8 cellular contexts compared by ENCODE assay signal in genomic region chr21:45102391-45102932, GRCh38. TPM values are rescaled to one million over a fixed set of nuclear protein-coding genes. Genes with fewer than 3 reads are reported as not detected.
A peak's percentile ranks its signal among the peaks of the same experiment; 100 is the strongest.
DNase-seq lines count a peak whose midpoint lies in the region; ATAC-seq, FAIRE-seq and TF ChIP-seq lines count a peak whose summit lies in the region.

No MANE protein-coding gene starts in this region.

- H2BK12ac ChIP-seq in H1 (ENCODE audit: low read depth, low read length) = no peak overlapping the region; the same call in 1 of the 2 replicates

- H3K36me3 ChIP-seq in DOHH2 (ENCODE audit: control insufficient read depth, low read length) (no peaks in the 10 kb centered on the region), H1 (ENCODE audit: control insufficient read depth in 2 of 4, insufficient read depth in 4 of 4, low read length in 3 of 4) (no peaks in the 10 kb centered on the region), pancreas (no peaks in the 10 kb centered on the region)

- TF ChIP-seq POLR2A in H1 (IDR thresholded peaks at IDR 0.05; ENCODE audit: control extremely low read depth in 1 of 2, low read depth in 2 of 2, low read length in 2 of 2) = no peak

- no peak overlapping the region for H2BK20ac ChIP-seq in H1 (ENCODE audit: low read length)

- POLR2A ChIA-PET in H1 (lab: Charles Lee; ENCODE audit: partially characterized antibody) = no interaction called here

- no peak overlapping the region for H3K9ac ChIP-seq in H1 (replicated peaks in 1 of 4; ENCODE audit: extremely low read depth in 1 of 4, low read depth in 3 of 4, low read length in 3 of 4)

- TF ChIP-seq CTCF in DOHH2 (IDR thresholded peaks at IDR 0.05; ENCODE audit: low read depth, low read length, poor library complexity, severe bottlenecking) (peak; percentile 44), H1 (IDR thresholded peaks at IDR 0.05; ENCODE audit: control extremely low read depth in 1 of 3, insufficient read depth in 1 of 3, low read depth in 1 of 3, low read length in 3 of 3) (peak in 1 of 3 experiments; percentile 17; a peak in 1 of 4 replicates), pancreas (IDR thresholded peaks at IDR 0.05) (peak in 3 of 4 donors; percentile 4 to 17 (median 15))

- no peak overlapping the region for H2BK120ac ChIP-seq in H1 (replicated peaks; ENCODE audit: low read depth, low read length)

- TF ChIP-seq RAD21 in H1 (IDR thresholded peaks at IDR 0.05 in 1 of 2, conservative IDR thresholded peaks at IDR 0.05 in 1 of 2; ENCODE audit: low read depth in 2 of 2, low read length in 2 of 2) = no peak; a peak in 1 of 4 replicates

- H2AFZ ChIP-seq in H1 (ENCODE audit: low read length) = no peak overlapping the region

- H3K4me3 ChIP-seq in DOHH2 (ENCODE audit: low read length) (no peak overlapping the region), H1 (ENCODE audit: extremely low read depth in 1 of 4, insufficient read depth in 2 of 4, low read depth in 3 of 4, low read length in 4 of 4) (no peak overlapping the region), pancreas (no peak overlapping the region)

- H3F3A ChIP-seq in DOHH2 (ENCODE audit: control insufficient read depth, insufficient read depth) = no peaks in the 10 kb centered on the region

- no peak overlapping the region for H2BK5ac ChIP-seq in H1 (ENCODE audit: low read depth, low read length)

- ATAC-seq in pancreas (peak in 3 of 4 donors; percentile 45 to 68 (median 59)), GM21619 (IDR thresholded peaks at IDR 0.05; ENCODE audit: unreplicated experiment) (no peak)

- intact Hi-C loops in pancreas (cut with DNase I) = no loop called here

- H3K14ac ChIP-seq in H1 (ENCODE audit: insufficient read length) = no peak overlapping the region

- H3K56ac ChIP-seq in H1 (replicated peaks; ENCODE audit: insufficient read length, low read depth, low read length) = no peak overlapping the region

- H2BK15ac ChIP-seq in H1 (ENCODE audit: low read length) = no peak overlapping the region

- no peak for FAIRE-seq in H1 (lab: Jason Lieb, UNC)
- no peak for FAIRE-seq in pancreas (lab: Jason Lieb, UNC)

- no peak overlapping the region for H2AK5ac ChIP-seq in H1 (ENCODE audit: low read depth, low read length)

- TF ChIP-seq EP300 in H1 (IDR thresholded peaks at IDR 0.05; ENCODE audit: borderline replicate concordance in 1 of 2, low read depth in 2 of 2, low read length in 2 of 2) = no peak

- H3K9me3 ChIP-seq in DOHH2 (ENCODE audit: control insufficient read depth, insufficient read depth, low read length) (no peaks in the 10 kb centered on the region), H1 (ENCODE audit: insufficient read depth in 2 of 2, low read depth in 1 of 2, low read length in 1 of 2) (no peaks in the 10 kb centered on the region), pancreas (no peaks in the 10 kb centered on the region)

- H4K91ac ChIP-seq in H1 (replicated peaks; ENCODE audit: insufficient read length, low read length) = peak overlapping the region; percentile 71

- H3K27ac ChIP-seq in DOHH2 (ENCODE audit: low read depth, low read length) (no peak overlapping the region), H1 (ENCODE audit: low read depth, low read length) (no peak overlapping the region), pancreas (no peak overlapping the region)

- peaks cover 2% of the 10 kb centered on the region; the same call in 1 of the 2 replicates for H3K79me1 ChIP-seq in H1 (ENCODE audit: low read depth, low read length)

- no peak overlapping the region for H3K4ac ChIP-seq in H1 (replicated peaks; ENCODE audit: insufficient read length, low read depth, low read length)

- 77% methylated on average over 2 of the region's 2 CpGs; no CpG with 5 or more reads in 1 of the 2 experiments for WGBS in H1 (ENCODE audit: extremely low coverage in 1 of 2, insufficient coverage in 1 of 2, insufficient read length in 1 of 2, insufficient replicate concordance in 2 of 2, low coverage in 1 of 2, low lambda C conversion rate in 2 of 2, missing lambda C conversion rate in 1 of 2), 2 experiments
- 45 to 46% methylated on average over 2 of the region's 2 CpGs for WGBS in pancreas, 2 donors

- H3K4me1 ChIP-seq in DOHH2 (ENCODE audit: control insufficient read depth, low read length) (peaks cover 35% of the 10 kb centered on the region), H1 (replicated peaks in 1 of 4; ENCODE audit: control insufficient read depth in 3 of 4, insufficient read depth in 4 of 4, low read length in 3 of 4) (no peaks in the 10 kb centered on the region), pancreas (peaks cover 0 to 12% (median 7%) of the 10 kb centered on the region in 3 donors)

- H4K5ac ChIP-seq in H1 (ENCODE audit: insufficient read length, low read depth, low read length) = no peak overlapping the region

- no peak overlapping the region for H3K23ac ChIP-seq in H1 (ENCODE audit: insufficient read length)

- peak; percentile 28 for DNase-seq in NAMALWA (ENCODE audit: low spot score)
- DNase-seq in H1 (ENCODE audit: low read depth in 1 of 2, low spot score in 2 of 2) = no peak
- no peak for DNase-seq in pancreas
- no peak for DNase-seq in stimulated activated CD4-positive, alpha-beta T cell treated with anti-CD3 and anti-CD28 coated beads, Interleukin-1b, Interleukin-23, amount 100 ng/mL, for 48 hours
- no peak for DNase-seq in NCI-H2107 treated with DMSO at 0.1 percent for 48 hours (lab: John Stamatoyannopoulos, UW; ENCODE audit: unreplicated experiment)
- DNase-seq in cerebellum (ENCODE audit: low spot score) = no peak

- no peaks in the 10 kb centered on the region for H3K9me2 ChIP-seq in DOHH2 (replicated peaks; ENCODE audit: control insufficient read depth, low read length)

- no peak overlapping the region for H3K18ac ChIP-seq in H1 (ENCODE audit: extremely low read depth, low read length)

- H4K20me1 ChIP-seq in DOHH2 (ENCODE audit: control insufficient read depth, insufficient read depth, low read depth, low read length) (peaks cover 21% of the 10 kb centered on the region), H1 (replicated peaks in 1 of 2; ENCODE audit: control insufficient read depth in 1 of 2, insufficient read depth in 2 of 2, low read length in 2 of 2) (peaks cover 0 to 9% of the 10 kb centered on the region in 2 experiments)

- no peak overlapping the region for H3K4me2 ChIP-seq in DOHH2 (ENCODE audit: low read length)
- no peak overlapping the region for H3K4me2 ChIP-seq in H1 (ENCODE audit: insufficient read depth in 1 of 2, low read depth in 2 of 2, low read length in 2 of 2)

- CTCF ChIA-PET in H1 (lab: Charles Lee; ENCODE audit: partially characterized antibody) = interaction anchor here (0.6 to 9.5 kb wide), 14 partner anchors 9 to 187 kb away, joined by 3 to 99 read pairs (median 4); no protein-coding TSS in a partner anchor

- H4K8ac ChIP-seq in H1 (ENCODE audit: extremely low read depth, insufficient read depth, low read length) = no peak overlapping the region

- H3K23me2 ChIP-seq in H1 (ENCODE audit: low read depth, low read length) = no peaks in the 10 kb centered on the region; the same call in 1 of the 2 replicates

- H3K27me3 ChIP-seq in DOHH2 (ENCODE audit: control insufficient read depth, low read length) (peaks cover 95% of the 10 kb centered on the region), H1 (replicated peaks in 1 of 4; ENCODE audit: control insufficient read depth in 3 of 4, extremely low read depth in 1 of 4, insufficient read depth in 3 of 4, low read length in 3 of 4) (no peaks in the 10 kb centered on the region), pancreas (no peaks in the 10 kb centered on the region)

- H3K79me2 ChIP-seq in DOHH2 (ENCODE audit: control insufficient read depth, low read length) = no peaks in the 10 kb centered on the region
- H3K79me2 ChIP-seq in H1 (ENCODE audit: control insufficient read depth in 1 of 2, insufficient read depth in 2 of 2, low read length in 2 of 2) = no peaks in the 10 kb centered on the region

TF ChIP-seq in H1, 55 proteins besides CTCF, POLR2A, EP300 and RAD21 (continues in another document):
- TF ChIP-seq JUN (IDR thresholded peaks at IDR 0.05; ENCODE audit: low read depth, low read length) = no peak
- TF ChIP-seq TBP (IDR thresholded peaks at IDR 0.05; ENCODE audit: low read depth, low read length) = no peak
- TF ChIP-seq NANOG (IDR thresholded peaks at IDR 0.05; ENCODE audit: insufficient read depth, low read depth, low read length, poor library complexity, severe bottlenecking) = no peak
- no peak for TF ChIP-seq TEAD4 (IDR thresholded peaks at IDR 0.05; ENCODE audit: low read depth, low read length)
- TF ChIP-seq TAF1 (IDR thresholded peaks at IDR 0.05; ENCODE audit: low read depth, low read length) = no peak
- TF ChIP-seq MAFK (IDR thresholded peaks at IDR 0.05; ENCODE audit: low read depth, low read length) = no peak
- no peak for TF ChIP-seq SP2 (IDR thresholded peaks at IDR 0.05; ENCODE audit: low read length)

RNA-seq across cellular contexts. Expression of gene ADARB1, which starts 28.1 kb away (rescaled TPM):
- 11.1 and 14.9 TPM in 2 replicates for total RNA-seq in H1 (2021; fragmentation: NEBNext Ultra II Directional; extraction: Animal tissue kit (Norgen Biotek cat#: 25700))
- polyA plus RNA-seq in H1 (2011; rRNA removed) (4.6 and 4.7 TPM in 2 replicates), pancreas (1 to 10 TPM; 5.6 to 7.9 TPM)
- 6.0 TPM for polyA plus RNA-seq in H1 (2011; cell fraction: cytosol; rRNA removed)
- 12.2 TPM for polyA plus RNA-seq in H1 (2011; cell fraction: nucleus; rRNA removed)
- polyA plus RNA-seq in H1 (2012, experiment 1 of 2) = 6.4 to 8.1 TPM (median 7.4 TPM) in 4 replicates
- 2.9 TPM for polyA plus RNA-seq in H1 (2012, experiment 2 of 2)
- polyA plus RNA-seq in H1 (2013, experiment 1 of 2) = 4.8 TPM
- polyA plus RNA-seq in H1 (2013, experiment 2 of 2) = 4.6 TPM
- polyA minus RNA-seq in H1 (2011; rRNA and poly(A)+ RNA removed) = 10.8 and 12.8 TPM in 2 replicates
- 9.3 TPM for polyA minus RNA-seq in H1 (2011; cell fraction: cytosol; rRNA and poly(A)+ RNA removed)
- polyA minus RNA-seq in H1 (2011; cell fraction: nucleus; rRNA and poly(A)+ RNA removed) = 15.1 TPM
- total RNA-seq in pancreas (10 to 100 TPM in 1 of 6 donors, 1 to 10 TPM in 5; 5.4 to 10.1 (median 6.3) TPM), cerebellum (42.6 TPM)
